In genomic region chr15:52349062-52349700, GRCh38 we compare ENCODE assay signal across 19 cellular contexts. TPM values are rescaled to one million over a fixed set of nuclear protein-coding genes. Genes with fewer than 3 reads are reported as not detected.
DNase-seq lines count a peak whose midpoint lies in the region; ATAC-seq and TF ChIP-seq lines count a peak whose summit lies in the region.
"Had no signal": no experiment of that assay in that cellular context is flagged by ENCODE, and none has a peak within 500 bp of the region (broad histone marks: within the 10 kb centered on the region; RNA-seq: fewer than 3 reads in every experiment).

No MANE protein-coding gene starts in this region.

- peaks cover 0 to 14% of the 10 kb centered on the region in 2 donors for H3K4me1 ChIP-seq in left lung
- no peaks in the 10 kb centered on the region for H3K4me1 ChIP-seq in CD4-positive, alpha-beta memory T cell (ENCODE audit: insufficient read depth, low read length)
- H3K4me1 ChIP-seq: adrenal gland had no signal

- no peaks in the 10 kb centered on the region for H3K9me3 ChIP-seq in left lung
- H3K9me3 ChIP-seq in CD4-positive, alpha-beta memory T cell (ENCODE audit: control insufficient read depth in 1 of 2, low read length in 2 of 2) = no peaks in the 10 kb centered on the region
- H3K9me3 ChIP-seq: adrenal gland, upper lobe of left lung had no signal

- H3K36me3 ChIP-seq in left lung = peaks cover 0 to 69% of the 10 kb centered on the region in 2 donors
- H3K36me3 ChIP-seq in CD4-positive, alpha-beta memory T cell (ENCODE audit: insufficient read depth, low read length) = peaks cover 33% of the 10 kb centered on the region

- peaks cover 0 to 2% (median 0%) of the 10 kb centered on the region in 4 donors for H3K4me1 Mint-ChIP-seq in CD4-positive, alpha-beta memory T cell
- peaks cover 6% of the 10 kb centered on the region for H3K4me1 Mint-ChIP-seq in activated T-cell treated with anti-CD3 and anti-CD28 coated beads, Interleukin-2, amount 50 U/mL, for 24 hours (ENCODE audit: low read depth)
- H3K4me1 Mint-ChIP-seq: activated T-helper 17 cell treated with anti-CD3 and anti-CD28 coated beads, Interleukin-2, amount 50 U/mL, for 72 hours had no signal

- H3K27me3 Mint-ChIP-seq in CD4-positive, alpha-beta memory T cell = no peaks in the 10 kb centered on the region
- H3K27me3 Mint-ChIP-seq in activated T-cell treated with anti-CD3 and anti-CD28 coated beads, Interleukin-2, amount 50 U/mL, for 24 hours = no peaks in the 10 kb centered on the region
- H3K27me3 Mint-ChIP-seq: activated T-helper 17 cell treated with anti-CD3 and anti-CD28 coated beads, Interleukin-2, amount 50 U/mL, for 72 hours had no signal

- peak overlapping the region in 1 of 7 donors; percentile 52 for H3K27ac Mint-ChIP-seq in CD4-positive, alpha-beta memory T cell
- H3K27ac Mint-ChIP-seq in activated T-cell treated with anti-CD3 and anti-CD28 coated beads, Interleukin-2, amount 50 U/mL, for 24 hours = no peak overlapping the region

- H3K4me3 Mint-ChIP-seq in CD4-positive, alpha-beta memory T cell = no peak overlapping the region
- H3K4me3 Mint-ChIP-seq in activated T-cell treated with anti-CD3 and anti-CD28 coated beads, Interleukin-2, amount 50 U/mL, for 24 hours = no peak overlapping the region
- H3K4me3 Mint-ChIP-seq: activated T-helper 17 cell treated with anti-CD3 and anti-CD28 coated beads, Interleukin-2, amount 50 U/mL, for 72 hours had no signal

- peaks cover 42 to 60% of the 10 kb centered on the region in 2 donors for H3K36me3 Mint-ChIP-seq in CD4-positive, alpha-beta memory T cell
- H3K36me3 Mint-ChIP-seq in activated T-cell treated with anti-CD3 and anti-CD28 coated beads, Interleukin-2, amount 50 U/mL, for 24 hours (ENCODE audit: low read depth) = peaks cover 54% of the 10 kb centered on the region

- no peak overlapping the region for H3K27ac ChIP-seq in left lung
- H3K27ac ChIP-seq in CD4-positive, alpha-beta memory T cell (ENCODE audit: low read depth, low read length) = no peak overlapping the region
- H3K27ac ChIP-seq: adrenal gland, VCaP had no signal

- peaks cover 0 to 2% (median 0%) of the 10 kb centered on the region in 8 donors for H3K9me3 Mint-ChIP-seq in CD4-positive, alpha-beta memory T cell
- H3K9me3 Mint-ChIP-seq in activated T-cell treated with anti-CD3 and anti-CD28 coated beads, Interleukin-2, amount 50 U/mL, for 24 hours = no peaks in the 10 kb centered on the region
- H3K9me3 Mint-ChIP-seq: activated T-helper 17 cell treated with anti-CD3 and anti-CD28 coated beads, Interleukin-2, amount 50 U/mL, for 72 hours had no signal

- no peaks in the 10 kb centered on the region for H3K27me3 ChIP-seq in left lung
- no peaks in the 10 kb centered on the region for H3K27me3 ChIP-seq in CD4-positive, alpha-beta memory T cell (ENCODE audit: insufficient read depth, low read length)
- H3K27me3 ChIP-seq: adrenal gland, upper lobe of left lung had no signal

- intact Hi-C loops in left lung (cut with DNase I) = no loop called here
- intact Hi-C loops in CD4-positive, alpha-beta memory T cell (cut with micrococcal nuclease) = no loop called here

- DNase-seq in AG08395 (ENCODE audit: low spot score) (peak; percentile 25), HS-27A (ENCODE audit: low read depth) (peak; percentile 51), choroid plexus epithelial cell (ENCODE audit: low read depth) (peak; percentile 61), left lung (no peak), SHP77 (lab: John Stamatoyannopoulos, UW) (no peak)
- DNase-seq in CD4-positive, alpha-beta memory T cell = no peak
- DNase-seq in activated T-cell treated with anti-CD3 and anti-CD28 coated beads, Interleukin-2, amount 50 U/mL, for 24 hours = no peak
- DNase-seq: activated CD8-positive, alpha-beta memory T cell treated with anti-CD3 and anti-CD28 coated beads for 24 hours; adrenal gland; cortex of kidney; erythroblast; kidney glomerular epithelial cell; NCI-H1436 treated with DMSO at 0.1 percent for 48 hours; stimulated activated naive CD4-positive, alpha-beta T cell treated with Interleukin-2 at 50 U/mL for 16 hours; SW 1271 had no signal

- TF ChIP-seq CTCF in choroid plexus epithelial cell (conservative IDR thresholded peaks at IDR 0.05; ENCODE audit: low read depth, low read length) (no peak), left lung (IDR thresholded peaks at IDR 0.05) (no peak)

- POLR2A ChIA-PET in CD4-positive, alpha-beta memory T cell (lab: Charles Lee; ENCODE audit: partially characterized antibody) = interaction anchor here (0.7 kb wide), 1 partner anchor 180 kb away, joined by 3 read pairs; the partner anchor contains the start of gene MYO5A

- CTCF ChIA-PET in CD4-positive, alpha-beta memory T cell (lab: Charles Lee; ENCODE audit: partially characterized antibody) = no interaction called here

- ATAC-seq in left lung = peak; percentile 36
- ATAC-seq in activated CD4-positive, CD25-positive, alpha-beta regulatory T cell treated with anti-CD3 and anti-CD28 coated beads, Interleukin-2, amount 50 U/mL, for 24 hours = no peak
- ATAC-seq: activated T-helper 17 cell treated with anti-CD3 and anti-CD28 coated beads, Interleukin-2, amount 50 U/mL, for 72 hours had no signal

- no peak overlapping the region for H3K4me3 ChIP-seq in choroid plexus epithelial cell (ENCODE audit: low read depth, low read length)
- no peak overlapping the region for H3K4me3 ChIP-seq in left lung
- no peak overlapping the region for H3K4me3 ChIP-seq in CD4-positive, alpha-beta memory T cell (ENCODE audit: low read length in 2 of 2)
- H3K4me3 ChIP-seq: adrenal gland, upper lobe of left lung had no signal

RNA-seq across cellular contexts. Expression of gene MYO5C, which starts 53.6 kb away (rescaled TPM):
- total RNA-seq in left lung = 10 to 100 TPM; 78.3 to 89.2 TPM
- under 1 TPM; 0.19 to 0.29 TPM for total RNA-seq in CD4-positive, alpha-beta memory T cell
- polyA plus RNA-seq in CD4-positive, alpha-beta memory T cell = under 1 TPM in 1 of 2 donors, not detected in 1; 0.29 TPM

Comparison
In these comparisons a context has a peak if more than half of its experiments do, and no peak if none do; other contexts are left out.
1. DNase-seq: peak in AG08395 (single experiment), HS-27A (single experiment) and choroid plexus epithelial cell (single experiment); none in left lung (0 of 2), CD4-positive, alpha-beta memory T cell (0 of 5), activated T-cell treated with anti-CD3 and anti-CD28 coated beads, Interleukin-2, amount 50 U/mL, for 24 hours (single experiment) and SHP77 (0 of 2).
2. RNA of gene MYO5C, which starts 53.6 kb away (total RNA-seq): 78.3 to 89.2 TPM in left lung; 0.19 to 0.29 TPM in CD4-positive, alpha-beta memory T cell; every median in the first group is over 10 times any median in the second.